In the genomic region with DNA sequence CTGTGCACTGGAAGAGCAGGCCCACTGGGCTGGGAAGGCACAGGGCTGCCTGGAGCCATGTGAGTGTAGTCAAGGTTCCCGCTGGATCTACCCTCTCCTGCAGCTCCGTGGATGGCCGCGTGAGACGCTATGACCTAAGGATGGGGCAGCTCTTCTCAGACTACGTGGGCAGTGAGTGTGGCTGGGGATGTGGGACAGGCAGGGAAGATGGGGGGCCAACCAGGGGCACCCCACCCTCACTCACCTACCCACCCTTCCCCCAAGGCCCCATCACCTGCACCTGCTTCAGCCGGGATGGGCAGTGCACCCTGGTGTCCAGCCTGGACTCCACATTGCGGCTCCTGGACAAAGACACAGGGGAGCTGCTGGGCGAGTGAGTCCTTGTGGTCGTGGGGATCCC, we compare ENCODE assay signal across 1 cellular context.
TF ChIP-seq lines count a peak whose summit lies in the region.

No MANE protein-coding gene starts in this region.

TF ChIP-seq in GM12878, 131 proteins besides CTCF, POLR2A, EP300 and RAD21:
- TF ChIP-seq JUND (IDR thresholded peaks at IDR 0.05; ENCODE audit: low read depth, low read length) (no peak), POLR2AphosphoS5 (IDR thresholded peaks at IDR 0.05; ENCODE audit: low read length) (0 out of 2 replicates have a peak, but pooled peaks have one; percentile 15)
